ENCODE assay signal across 8 cellular contexts in the genomic region with DNA sequence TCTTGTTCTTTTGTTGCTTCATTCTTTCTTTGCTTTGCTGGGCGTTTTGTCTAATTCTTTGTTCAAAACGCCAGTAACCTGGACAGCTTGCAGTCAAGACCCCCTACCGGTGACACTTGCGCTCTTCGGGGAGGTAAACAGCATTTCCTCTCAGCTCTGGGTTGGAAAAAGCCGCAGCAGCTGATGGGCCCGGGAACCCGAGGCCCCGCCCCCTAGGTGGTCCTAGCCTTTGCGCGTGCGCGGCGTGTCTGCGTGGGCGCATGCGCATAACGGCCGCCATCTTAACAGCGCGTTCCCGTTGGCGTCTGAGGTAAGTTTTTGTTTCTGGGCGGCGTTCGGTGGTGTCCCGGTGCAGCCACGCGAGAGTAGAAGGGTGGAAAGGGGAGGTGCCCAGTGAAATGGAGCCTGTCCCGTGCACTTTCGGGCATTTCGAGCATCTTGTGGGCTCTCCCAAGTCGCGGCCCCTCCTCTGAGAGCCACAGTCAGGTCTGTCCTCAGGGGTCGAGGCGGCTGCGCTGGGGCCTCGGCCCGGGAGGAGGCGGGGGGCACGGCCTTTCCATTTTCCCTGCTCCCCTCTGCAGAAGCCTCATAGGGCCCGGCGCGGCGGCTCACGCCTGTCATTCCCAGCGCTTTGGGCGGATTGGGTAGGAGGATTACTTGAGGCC. TPM values are rescaled to one million over a fixed set of nuclear protein-coding genes. Genes with fewer than 3 reads are reported as not detected.
DNase-seq lines count a peak whose midpoint lies in the region; ATAC-seq and TF ChIP-seq lines count a peak whose summit lies in the region.

A gene (plus strand): TSS at position 261 of the 665 bp plus-strand sequence. CDS start 14,371 bp downstream, outside the sequence.

- DNase-seq in GM10266 (ENCODE audit: extremely low spot score) (peak; percentile 95), NCI-H1048 (lab: John Stamatoyannopoulos, UW) (peak; percentile 57), glomerular visceral epithelial cell (ENCODE audit: extremely low spot score) (peak; percentile 93), osteocyte (ENCODE audit: extremely low spot score, unreplicated experiment) (peak; percentile 99), thoracic aorta (ENCODE audit: low spot score) (peak; percentile 74)

- H3K9me3 Mint-ChIP-seq in activated naive CD4-positive, alpha-beta T cell treated with anti-CD3 and anti-CD28 coated beads, Interleukin-2, amount 50 U/mL, for 24 hours = peaks cover 20% of the 10 kb centered on the region
- peaks cover 26% of the 10 kb centered on the region for H3K9me3 Mint-ChIP-seq in osteocyte (ENCODE audit: unreplicated experiment)

- H3K4me3 Mint-ChIP-seq in activated naive CD4-positive, alpha-beta T cell treated with anti-CD3 and anti-CD28 coated beads, Interleukin-2, amount 50 U/mL, for 24 hours = peak within 1 kb of the TSS; percentile 96
- H3K4me3 Mint-ChIP-seq in osteocyte (ENCODE audit: unreplicated experiment) = peak within 1 kb of the TSS; percentile 94

- ATAC-seq in HG02571 (IDR thresholded peaks at IDR 0.05; ENCODE audit: unreplicated experiment) (peak; percentile 88), SK-N-SH treated with all-trans-retinoic acid at 6 μM for 48 hours (peak; percentile 99), thoracic aorta (ENCODE audit: insufficient number of reproducible peaks, low FRiP score, low read depth) (peak; percentile 99)

- peaks cover 7% of the 10 kb centered on the region for H3K36me3 ChIP-seq in thoracic aorta

- no peaks in the 10 kb centered on the region for H3K27me3 Mint-ChIP-seq in activated naive CD4-positive, alpha-beta T cell treated with anti-CD3 and anti-CD28 coated beads, Interleukin-2, amount 50 U/mL, for 24 hours
- no peaks in the 10 kb centered on the region for H3K27me3 Mint-ChIP-seq in osteocyte (ENCODE audit: unreplicated experiment)

- peaks cover 29% of the 10 kb centered on the region for H3K36me3 Mint-ChIP-seq in activated naive CD4-positive, alpha-beta T cell treated with anti-CD3 and anti-CD28 coated beads, Interleukin-2, amount 50 U/mL, for 24 hours
- peaks cover 36% of the 10 kb centered on the region for H3K36me3 Mint-ChIP-seq in osteocyte (ENCODE audit: unreplicated experiment)

- peak within 1 kb of the TSS; percentile 97 for H3K27ac Mint-ChIP-seq in activated naive CD4-positive, alpha-beta T cell treated with anti-CD3 and anti-CD28 coated beads, Interleukin-2, amount 50 U/mL, for 24 hours
- peak within 1 kb of the TSS; percentile 98 for H3K27ac Mint-ChIP-seq in osteocyte (ENCODE audit: unreplicated experiment)

- no peaks in the 10 kb centered on the region for H3K27me3 ChIP-seq in thoracic aorta (replicated peaks; ENCODE audit: insufficient read depth)

- peaks cover 18% of the 10 kb centered on the region for H3K9me3 ChIP-seq in thoracic aorta

- TF ChIP-seq CTCF in GM10266 (IDR thresholded peaks at IDR 0.05; ENCODE audit: control insufficient read depth, insufficient read depth, low read depth, missing control alignments) (no peak), osteocyte (IDR thresholded peaks at IDR 0.05) (peak; percentile 46), thoracic aorta (IDR thresholded peaks at IDR 0.05) (peak; percentile 0)

- H3K4me3 ChIP-seq in thoracic aorta = peak within 1 kb of the TSS; percentile 94

- H3K4me1 Mint-ChIP-seq in activated naive CD4-positive, alpha-beta T cell treated with anti-CD3 and anti-CD28 coated beads, Interleukin-2, amount 50 U/mL, for 24 hours = peaks cover 31% of the 10 kb centered on the region
- peaks cover 17% of the 10 kb centered on the region for H3K4me1 Mint-ChIP-seq in osteocyte (ENCODE audit: unreplicated experiment)

- peak within 1 kb of the TSS; percentile 88 to 92 for H3K27ac ChIP-seq in thoracic aorta

- peaks cover 4 to 9% of the 10 kb centered on the region in 2 donors for H3K4me1 ChIP-seq in thoracic aorta (ENCODE audit: control insufficient read depth in 1 of 2, low read depth in 2 of 2)

TF ChIP-seq in SK-N-SH treated with all-trans-retinoic acid at 6 μM for 48 hours, 23 proteins besides CTCF, POLR2A, EP300 and RAD21:
- TF ChIP-seq ZFP30 (CRISPR knock-in tag; IDR thresholded peaks at IDR 0.05) (no peak), CSDC2 (CRISPR knock-in tag; IDR thresholded peaks at IDR 0.05) (no peak), ARNTL (CRISPR knock-in tag; IDR thresholded peaks at IDR 0.05; ENCODE audit: borderline replicate concordance, low read depth) (no peak), SNAI2 (CRISPR knock-in tag; IDR thresholded peaks at IDR 0.05) (no peak), ISL1 (CRISPR knock-in tag; IDR thresholded peaks at IDR 0.05) (no peak), BACH2 (CRISPR knock-in tag; IDR thresholded peaks at IDR 0.05; ENCODE audit: borderline replicate concordance) (no peak), ZNF70 (CRISPR knock-in tag; IDR thresholded peaks at IDR 0.05) (no peak), ZNF565 (CRISPR knock-in tag; conservative IDR thresholded peaks at IDR 0.05; ENCODE audit: low read depth) (no peak), ZNF8 (CRISPR knock-in tag; IDR thresholded peaks at IDR 0.05) (no peak)
- TF ChIP-seq, protein P1, sequence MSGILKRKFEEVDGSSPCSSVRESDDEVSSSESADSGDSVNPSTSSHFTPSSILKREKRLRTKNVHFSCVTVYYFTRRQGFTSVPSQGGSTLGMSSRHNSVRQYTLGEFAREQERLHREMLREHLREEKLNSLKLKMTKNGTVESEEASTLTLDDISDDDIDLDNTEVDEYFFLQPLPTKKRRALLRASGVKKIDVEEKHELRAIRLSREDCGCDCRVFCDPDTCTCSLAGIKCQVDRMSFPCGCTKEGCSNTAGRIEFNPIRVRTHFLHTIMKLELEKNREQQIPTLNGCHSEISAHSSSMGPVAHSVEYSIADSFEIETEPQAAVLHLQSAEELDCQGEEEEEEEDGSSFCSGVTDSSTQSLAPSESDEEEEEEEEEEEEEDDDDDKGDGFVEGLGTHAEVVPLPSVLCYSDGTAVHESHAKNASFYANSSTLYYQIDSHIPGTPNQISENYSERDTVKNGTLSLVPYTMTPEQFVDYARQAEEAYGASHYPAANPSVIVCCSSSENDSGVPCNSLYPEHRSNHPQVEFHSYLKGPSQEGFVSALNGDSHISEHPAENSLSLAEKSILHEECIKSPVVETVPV (CRISPR knock-in tag; IDR thresholded peaks at IDR 0.05) = no peak
- TF ChIP-seq, protein P2, sequence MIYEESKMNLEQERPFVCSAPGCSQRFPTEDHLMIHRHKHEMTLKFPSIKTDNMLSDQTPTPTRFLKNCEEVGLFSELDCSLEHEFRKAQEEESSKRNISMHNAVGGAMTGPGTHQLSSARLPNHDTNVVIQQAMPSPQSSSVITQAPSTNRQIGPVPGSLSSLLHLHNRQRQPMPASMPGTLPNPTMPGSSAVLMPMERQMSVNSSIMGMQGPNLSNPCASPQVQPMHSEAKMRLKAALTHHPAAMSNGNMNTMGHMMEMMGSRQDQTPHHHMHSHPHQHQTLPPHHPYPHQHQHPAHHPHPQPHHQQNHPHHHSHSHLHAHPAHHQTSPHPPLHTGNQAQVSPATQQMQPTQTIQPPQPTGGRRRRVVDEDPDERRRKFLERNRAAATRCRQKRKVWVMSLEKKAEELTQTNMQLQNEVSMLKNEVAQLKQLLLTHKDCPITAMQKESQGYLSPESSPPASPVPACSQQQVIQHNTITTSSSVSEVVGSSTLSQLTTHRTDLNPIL (CRISPR knock-in tag; IDR thresholded peaks at IDR 0.05; ENCODE audit: low read depth) = no peak
TF ChIP-seq in SK-N-SH treated with all-trans-retinoic acid at 6 μM for 48 hours: peak in this region for 0.

RNA-seq across cellular contexts. Expression of the gene that starts here (rescaled TPM):
- total RNA-seq in osteocyte (24.1 and 28.0 TPM in 2 replicates), thoracic aorta (10 to 100 TPM; 22.7 to 26.5 TPM)

Comparison
In these comparisons a context has a peak if more than half of its experiments do, and no peak if none do; other contexts are left out.
1. Peak in every context shown above with its lines: DNase-seq, ATAC-seq, H3K4me3 ChIP-seq and H3K27ac ChIP-seq.